1 cellular context compared by ENCODE assay signal in the genomic region with DNA sequence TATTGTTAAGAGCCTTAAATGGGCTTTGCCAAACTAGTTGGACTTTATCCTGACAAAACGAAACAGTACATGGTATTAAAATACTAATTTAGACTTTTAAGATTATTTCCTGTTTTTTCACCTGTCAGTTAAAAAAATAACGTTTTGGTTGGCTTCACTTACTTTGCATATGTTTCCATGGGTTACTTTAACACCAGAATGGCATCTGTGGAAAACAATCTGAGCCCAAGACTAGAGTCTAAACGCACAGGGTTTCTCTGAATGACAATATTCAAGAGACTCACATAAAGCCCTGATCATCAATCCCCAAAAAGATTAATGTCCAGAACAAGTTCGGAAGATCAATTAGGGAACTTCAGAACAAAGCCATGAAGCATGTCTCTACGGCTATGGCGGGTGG.
TF ChIP-seq lines count a peak whose summit lies in the region.

No MANE protein-coding gene starts in this region.

TF ChIP-seq in GM12878, 131 proteins besides CTCF, POLR2A, EP300 and RAD21 (continued from another document):
- TF ChIP-seq, protein P1, sequence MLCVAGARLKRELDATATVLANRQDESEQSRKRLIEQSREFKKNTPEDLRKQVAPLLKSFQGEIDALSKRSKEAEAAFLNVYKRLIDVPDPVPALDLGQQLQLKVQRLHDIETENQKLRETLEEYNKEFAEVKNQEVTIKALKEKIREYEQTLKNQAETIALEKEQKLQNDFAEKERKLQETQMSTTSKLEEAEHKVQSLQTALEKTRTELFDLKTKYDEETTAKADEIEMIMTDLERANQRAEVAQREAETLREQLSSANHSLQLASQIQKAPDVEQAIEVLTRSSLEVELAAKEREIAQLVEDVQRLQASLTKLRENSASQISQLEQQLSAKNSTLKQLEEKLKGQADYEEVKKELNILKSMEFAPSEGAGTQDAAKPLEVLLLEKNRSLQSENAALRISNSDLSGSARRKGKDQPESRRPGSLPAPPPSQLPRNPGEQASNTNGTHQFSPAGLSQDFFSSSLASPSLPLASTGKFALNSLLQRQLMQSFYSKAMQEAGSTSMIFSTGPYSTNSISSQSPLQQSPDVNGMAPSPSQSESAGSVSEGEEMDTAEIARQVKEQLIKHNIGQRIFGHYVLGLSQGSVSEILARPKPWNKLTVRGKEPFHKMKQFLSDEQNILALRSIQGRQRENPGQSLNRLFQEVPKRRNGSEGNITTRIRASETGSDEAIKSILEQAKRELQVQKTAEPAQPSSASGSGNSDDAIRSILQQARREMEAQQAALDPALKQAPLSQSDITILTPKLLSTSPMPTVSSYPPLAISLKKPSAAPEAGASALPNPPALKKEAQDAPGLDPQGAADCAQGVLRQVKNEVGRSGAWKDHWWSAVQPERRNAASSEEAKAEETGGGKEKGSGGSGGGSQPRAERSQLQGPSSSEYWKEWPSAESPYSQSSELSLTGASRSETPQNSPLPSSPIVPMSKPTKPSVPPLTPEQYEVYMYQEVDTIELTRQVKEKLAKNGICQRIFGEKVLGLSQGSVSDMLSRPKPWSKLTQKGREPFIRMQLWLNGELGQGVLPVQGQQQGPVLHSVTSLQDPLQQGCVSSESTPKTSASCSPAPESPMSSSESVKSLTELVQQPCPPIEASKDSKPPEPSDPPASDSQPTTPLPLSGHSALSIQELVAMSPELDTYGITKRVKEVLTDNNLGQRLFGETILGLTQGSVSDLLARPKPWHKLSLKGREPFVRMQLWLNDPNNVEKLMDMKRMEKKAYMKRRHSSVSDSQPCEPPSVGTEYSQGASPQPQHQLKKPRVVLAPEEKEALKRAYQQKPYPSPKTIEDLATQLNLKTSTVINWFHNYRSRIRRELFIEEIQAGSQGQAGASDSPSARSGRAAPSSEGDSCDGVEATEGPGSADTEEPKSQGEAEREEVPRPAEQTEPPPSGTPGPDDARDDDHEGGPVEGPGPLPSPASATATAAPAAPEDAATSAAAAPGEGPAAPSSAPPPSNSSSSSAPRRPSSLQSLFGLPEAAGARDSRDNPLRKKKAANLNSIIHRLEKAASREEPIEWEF (IDR thresholded peaks at IDR 0.05; ENCODE audit: insufficient replicate concordance, low read depth, low read length): no peak
- TF ChIP-seq, protein P2, sequence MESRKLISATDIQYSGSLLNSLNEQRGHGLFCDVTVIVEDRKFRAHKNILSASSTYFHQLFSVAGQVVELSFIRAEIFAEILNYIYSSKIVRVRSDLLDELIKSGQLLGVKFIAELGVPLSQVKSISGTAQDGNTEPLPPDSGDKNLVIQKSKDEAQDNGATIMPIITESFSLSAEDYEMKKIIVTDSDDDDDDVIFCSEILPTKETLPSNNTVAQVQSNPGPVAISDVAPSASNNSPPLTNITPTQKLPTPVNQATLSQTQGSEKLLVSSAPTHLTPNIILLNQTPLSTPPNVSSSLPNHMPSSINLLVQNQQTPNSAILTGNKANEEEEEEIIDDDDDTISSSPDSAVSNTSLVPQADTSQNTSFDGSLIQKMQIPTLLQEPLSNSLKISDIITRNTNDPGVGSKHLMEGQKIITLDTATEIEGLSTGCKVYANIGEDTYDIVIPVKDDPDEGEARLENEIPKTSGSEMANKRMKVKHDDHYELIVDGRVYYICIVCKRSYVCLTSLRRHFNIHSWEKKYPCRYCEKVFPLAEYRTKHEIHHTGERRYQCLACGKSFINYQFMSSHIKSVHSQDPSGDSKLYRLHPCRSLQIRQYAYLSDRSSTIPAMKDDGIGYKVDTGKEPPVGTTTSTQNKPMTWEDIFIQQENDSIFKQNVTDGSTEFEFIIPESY (IDR thresholded peaks at IDR 0.05): no peak
- no peak for TF ChIP-seq CBX5 (IDR thresholded peaks at IDR 0.05; ENCODE audit: low read depth)
